ENCODE assay signal across 17 cellular contexts in genomic region chr9:6219040-6219439, GRCh38. TPM values are rescaled to one million over a fixed set of nuclear protein-coding genes. Genes with fewer than 3 reads are reported as not detected.
"Had no signal": no experiment of that assay in that cellular context is flagged by ENCODE, and none has a peak within 500 bp of the region (broad histone marks: within the 10 kb centered on the region; RNA-seq: fewer than 3 reads in every experiment).

No MANE protein-coding gene starts in this region.

- H3K27ac ChIP-seq: epithelial cell of prostate, SJSA1 had no signal

- H3K27me3 ChIP-seq: left lung, SJSA1, suprapubic skin had no signal

- ATAC-seq: activated T-cell treated with anti-CD3 and anti-CD28 coated beads, Interleukin-2, amount 50 U/mL, for 4 hours; stimulated activated naive B cell treated with anti-CD40 and anti-IgM and Interleukin-4, amounts not matched to agents 10 μg/mL and 1 μg/mL and 100 μg/mL, for 72 hours had no signal

- H3K36me3 ChIP-seq: left lung, SJSA1, suprapubic skin had no signal

- H3K9me3 ChIP-seq: left lung, SJSA1, suprapubic skin had no signal

- H3K4me1 ChIP-seq: SJSA1 had no signal

- H3K4me3 ChIP-seq: left lung, SJSA1, suprapubic skin had no signal

- DNase-seq: activated CD4-positive, alpha-beta T cell treated with anti-CD3 and anti-CD28 coated beads, Interleukin-2, amount 50 U/mL, for 48 hours; activated CD4-positive, CD25-positive, alpha-beta regulatory T cell treated with anti-CD3 and anti-CD28 coated beads, Interleukin-2, amount 50 U/mL, for 72 hours; activated effector memory CD4-positive, alpha-beta T cell treated with anti-CD3 and anti-CD28 coated beads, Interleukin-2, amount 50 U/mL, for 16 hours; activated naive CD8-positive, alpha-beta T cell treated with anti-CD3 and anti-CD28 coated beads, Interleukin-2, amount 10 ng/mL, durations not matched to agents 7 days and 5 days; activated T-cell treated with anti-CD3 and anti-CD28 coated beads, Interleukin-2, amount 50 U/mL, for 4 hours; anterior cingulate cortex; head of caudate nucleus; islet precursor cell; left lung; stimulated activated CD4-positive, alpha-beta T cell treated with anti-CD3 and anti-CD28 coated beads, Interleukin-1b, Interleukin-23, amount 100 ng/mL, for 48 hours; stimulated activated naive B cell treated with anti-CD40 and anti-IgM and Interleukin-4, amounts not matched to agents 10 μg/mL and 1 μg/mL and 100 μg/mL, for 72 hours; SW 1271 had no signal

RNA-seq across cellular contexts. Expression of gene IL33, which starts 3.4 kb away (rescaled TPM):
- total RNA-seq: activated naive CD8-positive, alpha-beta T cell treated with anti-CD3 and anti-CD28 coated beads, Interleukin-2, amount 10 ng/mL, durations not matched to agents 7 days and 5 days; activated T-cell treated with anti-CD3 and anti-CD28 coated beads, Interleukin-2, amount 50 U/mL, for 4 hours; osteocyte; SJSA1 had no signal
- polyA plus RNA-seq: neural cell had no signal
